In genomic region chr5:172403822-172404221, GRCh38 we compare ENCODE assay signal across 14 cellular contexts. TPM values are rescaled to one million over a fixed set of nuclear protein-coding genes. Genes with fewer than 3 reads are reported as not detected.
DNase-seq lines count a peak whose midpoint lies in the region; ATAC-seq and TF ChIP-seq lines count a peak whose summit lies in the region.
"Had no signal": no experiment of that assay in that cellular context is flagged by ENCODE, and none has a peak within 500 bp of the region (broad histone marks: within the 10 kb centered on the region; RNA-seq: fewer than 3 reads in every experiment).

No MANE protein-coding gene starts in this region.

- H3K27me3 ChIP-seq in breast epithelium (no peaks in the 10 kb centered on the region), left lung (no peaks in the 10 kb centered on the region), sigmoid colon (no peaks in the 10 kb centered on the region), aorta (ENCODE audit: control insufficient read depth in 1 of 2, insufficient read depth in 2 of 2, low read length in 1 of 2) (no peaks in the 10 kb centered on the region)

- CTCF ChIA-PET in MCF 10A (lab: Yijun Ruan, JAX) = interaction anchor here (0.7 to 1.1 kb wide), 5 partner anchors 13 to 591 kb away, joined by 3 to 7 read pairs (median 3); no protein-coding TSS in a partner anchor

- no peak overlapping the region for H3K27ac Mint-ChIP-seq in MCF 10A (ENCODE audit: low read depth, unreplicated experiment)
- H3K27ac Mint-ChIP-seq: activated naive CD8-positive, alpha-beta T cell treated with anti-CD3 and anti-CD28 coated beads for 36 hours; CD8-positive, alpha-beta T cell had no signal

- intact Hi-C loops in breast epithelium (cut with DNase I; ENCODE audit: low total_unique reads) = no loop called here
- intact Hi-C loops in MCF 10A (cut with micrococcal nuclease) = no loop called here
- intact Hi-C loops in left lung (cut with DNase I) = no loop called here
- intact Hi-C loops in sigmoid colon (cut with DNase I) = loop anchor here (2.0 kb wide), 1 partner anchor 49 kb away; no protein-coding TSS in a partner anchor
- intact Hi-C loops in aorta (cut with DNase I) = no loop called here

- TF ChIP-seq CTCF in breast epithelium (IDR thresholded peaks at IDR 0.05) (no peak), MCF 10A (IDR thresholded peaks at IDR 0.05; ENCODE audit: unreplicated experiment) (no peak), left lung (IDR thresholded peaks at IDR 0.05) (no peak), sigmoid colon (IDR thresholded peaks at IDR 0.05) (no peak)

- H3K36me3 Mint-ChIP-seq in MCF 10A (ENCODE audit: insufficient read depth, unreplicated experiment) = peaks cover 50% of the 10 kb centered on the region
- H3K36me3 Mint-ChIP-seq: activated naive CD8-positive, alpha-beta T cell treated with anti-CD3 and anti-CD28 coated beads for 36 hours; CD8-positive, alpha-beta T cell had no signal

- in situ Hi-C loops in ACHN (cut with HindIII; ENCODE audit: low pct_ligation_motif_present, low pct_unique_long_range_greater_than_20kb, low sequenced_read_pairs) = no loop called here

- H3K27ac ChIP-seq in breast epithelium (peak overlapping the region; percentile 74 to 82), left lung (peak overlapping the region; percentile 28 to 92), sigmoid colon (peak overlapping the region; percentile 81 to 96 (median 92)), aorta (ENCODE audit: low read depth in 1 of 2, low read length in 2 of 2) (peak overlapping the region; percentile 21 to 70)
- H3K27ac ChIP-seq: 22Rv1 had no signal

- no TSS peak for BruUV-seq in MCF 10A (replicated peaks; lab: Mats Ljungman, UMichigan)

- H3K4me1 Mint-ChIP-seq in MCF 10A (ENCODE audit: insufficient read depth, unreplicated experiment) = peaks cover 32% of the 10 kb centered on the region
- H3K4me1 Mint-ChIP-seq: activated naive CD8-positive, alpha-beta T cell treated with anti-CD3 and anti-CD28 coated beads for 36 hours had no signal

- H3K4me3 ChIP-seq in breast epithelium (no peak overlapping the region), left lung (no peak overlapping the region), sigmoid colon (no peak overlapping the region), aorta (ENCODE audit: low read length in 2 of 2) (no peak overlapping the region)

- no peak for TF ChIP-seq EP300 in sigmoid colon (IDR thresholded peaks at IDR 0.05)

- POLR2A ChIA-PET in MCF 10A (lab: Yijun Ruan, JAX) = interaction anchor here (1.0 to 9.4 kb wide), 3 partner anchors 9 to 85 kb away, joined by 3 to 110 read pairs (median 3); no protein-coding TSS in a partner anchor

- no peaks in the 10 kb centered on the region for H3K9me3 Mint-ChIP-seq in MCF 10A (ENCODE audit: unreplicated experiment)
- H3K9me3 Mint-ChIP-seq: activated naive CD8-positive, alpha-beta T cell treated with anti-CD3 and anti-CD28 coated beads for 36 hours; CD8-positive, alpha-beta T cell had no signal

- no peaks in the 10 kb centered on the region for H3K27me3 Mint-ChIP-seq in MCF 10A (ENCODE audit: insufficient read depth, unreplicated experiment)

- TF ChIP-seq POLR2A in breast epithelium (IDR thresholded peaks at IDR 0.05) = no peak
- TF ChIP-seq POLR2A in sigmoid colon (IDR thresholded peaks at IDR 0.05) = no peak
- TF ChIP-seq POLR2A in erythroblast (IDR thresholded peaks at IDR 0.05; ENCODE audit: low read length) = no peak

- WGBS in sigmoid colon, 2 donors = 78 to 87% methylated on average over 7 of the region's 7 CpGs
- WGBS in aorta, 2 donors = 6 to 11% methylated on average over 7 of the region's 7 CpGs

- H3K9me3 ChIP-seq in breast epithelium (no peaks in the 10 kb centered on the region), left lung (no peaks in the 10 kb centered on the region), sigmoid colon (no peaks in the 10 kb centered on the region), aorta (ENCODE audit: control insufficient read depth, low read length) (no peaks in the 10 kb centered on the region)

- ATAC-seq in left lung (peak; percentile 27), aorta (ENCODE audit: low FRiP score) (peak; percentile 78), HG03457 (IDR thresholded peaks at IDR 0.05; ENCODE audit: unreplicated experiment) (no peak)
- ATAC-seq: CD8-positive, alpha-beta T cell had no signal

- DNase-seq in breast epithelium (ENCODE audit: low spot score in 2 of 2) (no peak), MCF 10A (ENCODE audit: unreplicated experiment) (no peak), left lung (no peak), sigmoid colon (no peak), aorta (no peak), erythroblast (lab: John Stamatoyannopoulos, UW) (no peak), ACHN (no peak)
- DNase-seq: activated CD4-positive, CD25-positive, alpha-beta regulatory T cell treated with anti-CD3 and anti-CD28 coated beads, Interleukin-2, amount 50 U/mL, for 72 hours; activated naive CD8-positive, alpha-beta T cell treated with anti-CD3 and anti-CD28 coated beads for 36 hours; CD8-positive, alpha-beta T cell; mammary epithelial cell; NCI-H1105 had no signal

- H3K4me1 ChIP-seq in breast epithelium (peaks cover 0 to 10% of the 10 kb centered on the region in 2 donors), left lung (peaks cover 9 to 18% of the 10 kb centered on the region in 2 donors), sigmoid colon (peaks cover 0 to 57% (median 49%) of the 10 kb centered on the region in 4 donors), aorta (ENCODE audit: control insufficient read depth in 1 of 2, insufficient read depth in 2 of 2, low read length in 2 of 2) (peaks cover 0 to 7% of the 10 kb centered on the region in 2 donors)

- H3K36me3 ChIP-seq in breast epithelium = no peaks in the 10 kb centered on the region
- peaks cover 0 to 32% of the 10 kb centered on the region in 2 donors for H3K36me3 ChIP-seq in left lung
- H3K36me3 ChIP-seq in sigmoid colon = peaks cover 0 to 22% (median 5%) of the 10 kb centered on the region in 4 donors
- peaks cover 0 to 2% of the 10 kb centered on the region in 2 donors for H3K36me3 ChIP-seq in aorta (ENCODE audit: control insufficient read depth in 1 of 2, insufficient read depth in 2 of 2, low read length in 1 of 2)

- H3K4me3 Mint-ChIP-seq in MCF 10A (ENCODE audit: unreplicated experiment) = no peak overlapping the region
- H3K4me3 Mint-ChIP-seq: activated naive CD8-positive, alpha-beta T cell treated with anti-CD3 and anti-CD28 coated beads for 36 hours; CD8-positive, alpha-beta T cell had no signal

RNA-seq across cellular contexts. Expression of gene SH3PXD2B, which starts 50.5 kb away (rescaled TPM):
- total RNA-seq in breast epithelium (100 to 1,000 TPM in 1 of 3 donors, 10 to 100 TPM in 2; 35.3 to 118 (median 43.9) TPM), MCF 10A (2022) (34.1 and 42.3 TPM in 2 replicates), left lung (10 to 100 TPM; 50.7 to 57.5 TPM), sigmoid colon (10 to 100 TPM; 19.3 to 45.7 (median 20.9) TPM), aorta (10 to 100 TPM; 43.3 to 69.1 TPM)
- polyA plus RNA-seq in sigmoid colon (1 to 10 TPM; 3.6 to 9.2 (median 3.9) TPM), aorta (1 to 10 TPM; 4.5 to 7.3 TPM)
